In genomic region chr2:100877555-100877954, GRCh38 we compare ENCODE assay signal across 15 cellular contexts. TPM values are rescaled to one million over a fixed set of nuclear protein-coding genes. Genes with fewer than 3 reads are reported as not detected.
DNase-seq lines count a peak whose midpoint lies in the region; ATAC-seq, FAIRE-seq and TF ChIP-seq lines count a peak whose summit lies in the region.
"Had no signal": no experiment of that assay in that cellular context is flagged by ENCODE, and none has a peak within 500 bp of the region (broad histone marks: within the 10 kb centered on the region; RNA-seq: fewer than 3 reads in every experiment).

No MANE protein-coding gene starts in this region.

- peak; percentile 73 for FAIRE-seq in H54 (lab: Jason Lieb, UNC)
- FAIRE-seq: keratinocyte, RCC 7860 had no signal

- no peaks in the 10 kb centered on the region for H3K36me3 ChIP-seq in gastrocnemius medialis
- H3K36me3 ChIP-seq: neutrophil had no signal

- H3K4me3 ChIP-seq in fibroblast of pulmonary artery (replicated peaks; ENCODE audit: low read depth, low read length) (no peak overlapping the region), gastrocnemius medialis (no peak overlapping the region)

- TF ChIP-seq POLR2A in H54 (IDR thresholded peaks at IDR 0.05; ENCODE audit: low read depth, low read length) (no peak), gastrocnemius medialis (IDR thresholded peaks at IDR 0.05) (no peak)

- no peak for TF ChIP-seq CTCF in fibroblast of pulmonary artery (IDR thresholded peaks at IDR 0.05; ENCODE audit: low read length, missing control alignments)
- TF ChIP-seq CTCF in gastrocnemius medialis (IDR thresholded peaks at IDR 0.05 in 4 of 5, conservative IDR thresholded peaks at IDR 0.05 in 1 of 5), result no peak

- H3K4me1 ChIP-seq in gastrocnemius medialis, result peaks cover 13% of the 10 kb centered on the region in 2 donors

- ATAC-seq in gastrocnemius medialis (no peak), GM21786 (IDR thresholded peaks at IDR 0.05; ENCODE audit: unreplicated experiment) (no peak), HG03159 (IDR thresholded peaks at IDR 0.05; ENCODE audit: unreplicated experiment) (no peak), GM18858 (IDR thresholded peaks at IDR 0.05; ENCODE audit: unreplicated experiment) (no peak)
- ATAC-seq: CD8-positive, alpha-beta T cell had no signal

- H3K27ac ChIP-seq in gastrocnemius medialis, result peak overlapping the region; percentile 30 to 67 (median 59)
- H3K27ac ChIP-seq: neutrophil had no signal

- intact Hi-C loops in gastrocnemius medialis (cut with DNase I; ENCODE audit: low total_unique reads), result no loop called here

- no peaks in the 10 kb centered on the region for H3K27me3 ChIP-seq in gastrocnemius medialis
- H3K27me3 ChIP-seq: neutrophil had no signal

- H3K9me3 ChIP-seq in gastrocnemius medialis, result no peaks in the 10 kb centered on the region
- H3K9me3 ChIP-seq: neutrophil had no signal

- DNase-seq in H54 (ENCODE audit: insufficient read length, low spot score), result peak; percentile 31
- peak; percentile 64 for DNase-seq in amniotic epithelial cell (ENCODE audit: low read depth)
- peak; percentile 75 for DNase-seq in fibroblast of pulmonary artery (ENCODE audit: low read depth)
- DNase-seq in gastrocnemius medialis, result no peak
- DNase-seq in HuH-7.5 (ENCODE audit: low spot score), result no peak
- DNase-seq: activated naive CD8-positive, alpha-beta T cell treated with anti-CD3 and anti-CD28 coated beads for 36 hours; CD8-positive, alpha-beta T cell; KBM-7; NCI-H446 had no signal

- in situ Hi-C loops in gastrocnemius medialis (cut with MboI; ENCODE audit: low sequenced_read_pairs in 4 of 4), result no loop called here

RNA-seq across cellular contexts. Expression of gene NPAS2, which starts 57.6 kb away (rescaled TPM):
- total RNA-seq in gastrocnemius medialis, result 10 to 100 TPM; 11.4 to 48.2 (median 36.6) TPM

Comparison
In these comparisons a context has a peak if more than half of its experiments do, and no peak if none do; other contexts are left out.
1. DNase-seq: peak in H54 (single experiment), amniotic epithelial cell (single experiment) and fibroblast of pulmonary artery (single experiment); none in gastrocnemius medialis (0 of 2) and HuH-7.5 (single experiment).